14 cellular contexts compared by ENCODE assay signal in the genomic region with DNA sequence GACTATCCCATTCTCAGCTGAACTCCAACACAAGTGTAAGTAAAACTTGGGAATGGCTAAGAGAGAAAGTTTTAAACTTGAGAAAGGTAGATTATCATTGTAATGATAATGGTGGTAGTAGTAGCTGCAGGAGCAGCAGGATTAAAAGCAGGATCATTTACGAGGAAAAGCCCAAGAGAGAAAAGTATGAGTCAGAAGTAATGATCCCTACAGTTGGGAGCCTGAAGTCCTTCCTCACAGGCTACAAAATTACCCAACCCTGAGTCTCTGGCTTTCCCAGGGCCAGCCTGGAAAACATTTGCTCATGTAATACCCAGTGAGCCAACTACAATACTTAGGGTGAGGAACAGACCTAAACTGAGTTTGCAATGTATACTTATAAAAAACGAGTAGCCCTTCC. TPM values are rescaled to one million over a fixed set of nuclear protein-coding genes. Genes with fewer than 3 reads are reported as not detected.
DNase-seq lines count a peak whose midpoint lies in the region; ATAC-seq and TF ChIP-seq lines count a peak whose summit lies in the region.
"Had no signal": no experiment of that assay in that cellular context is flagged by ENCODE, and none has a peak within 500 bp of the region (broad histone marks: within the 10 kb centered on the region; RNA-seq: fewer than 3 reads in every experiment).

No MANE protein-coding gene starts in this region.

- no peak for ATAC-seq in HG02588 (IDR thresholded peaks at IDR 0.05; ENCODE audit: unreplicated experiment)
- ATAC-seq: activated CD4-positive, alpha-beta T cell treated with anti-CD3 and anti-CD28 coated beads for 36 hours had no signal

- peak overlapping the region; percentile 7 for H3K4me2 ChIP-seq in Loucy (ENCODE audit: low read depth, low read length, poor library complexity, severe bottlenecking)
- H3K4me2 ChIP-seq in osteoblast (ENCODE audit: insufficient read depth, low read length): peak overlapping the region; percentile 34

- H3K36me3 ChIP-seq in Loucy (ENCODE audit: insufficient read depth, low read length): peaks cover 38% of the 10 kb centered on the region; the same call in 1 of the 2 replicates
- no peaks in the 10 kb centered on the region for H3K36me3 ChIP-seq in osteoblast (ENCODE audit: insufficient read depth, low read length)
- no peaks in the 10 kb centered on the region for H3K36me3 ChIP-seq in tibial nerve
- H3K36me3 ChIP-seq in tibial artery: no peaks in the 10 kb centered on the region

- TF ChIP-seq EP300 in tibial nerve (IDR thresholded peaks at IDR 0.05): no peak

- WGBS in tibial nerve, 2 donors: 41 to 52% methylated on average over 2 of the region's 2 CpGs

- no peaks in the 10 kb centered on the region for H3K9me3 ChIP-seq in Loucy (ENCODE audit: insufficient read depth, low read depth, low read length)
- no peaks in the 10 kb centered on the region for H3K9me3 ChIP-seq in osteoblast (ENCODE audit: low read depth, low read length)
- no peaks in the 10 kb centered on the region for H3K9me3 ChIP-seq in tibial nerve
- H3K9me3 ChIP-seq in tibial artery: no peaks in the 10 kb centered on the region

- no peak overlapping the region for H3K4me3 ChIP-seq in Loucy (ENCODE audit: low read length, poor library complexity, severe bottlenecking)
- no peak overlapping the region for H3K4me3 ChIP-seq in epithelial cell of proximal tubule (ENCODE audit: low read depth, low read length)
- H3K4me3 ChIP-seq in osteoblast (ENCODE audit: insufficient read depth, low read length): no peak overlapping the region
- H3K4me3 ChIP-seq in tibial nerve: no peak overlapping the region
- H3K4me3 ChIP-seq in tibial artery: no peak overlapping the region

- peak overlapping the region; percentile 73 for H3K27ac ChIP-seq in osteoblast (ENCODE audit: low read depth, low read length)
- H3K27ac ChIP-seq in tibial nerve: no peak overlapping the region
- H3K27ac ChIP-seq in tibial artery: no peak overlapping the region

- H3F3A ChIP-seq in Loucy (ENCODE audit: low read depth): no peaks in the 10 kb centered on the region

- H3K4me1 ChIP-seq in Loucy (ENCODE audit: insufficient read depth, low read length, poor library complexity, severe bottlenecking) (peaks cover 22% of the 10 kb centered on the region), osteoblast (ENCODE audit: insufficient read depth, low read length) (peaks cover 38% of the 10 kb centered on the region), tibial nerve (peaks cover 0 to 39% (median 5%) of the 10 kb centered on the region in 4 donors), tibial artery (peaks cover 0 to 37% (median 24%) of the 10 kb centered on the region in 4 donors)

- no peak for TF ChIP-seq POLR2A in tibial nerve (IDR thresholded peaks at IDR 0.05)

- no peaks in the 10 kb centered on the region for H3K9me2 ChIP-seq in Loucy (replicated peaks; ENCODE audit: low read depth, low read length)

- intact Hi-C loops in tibial artery (cut with DNase I; ENCODE audit: low total_unique reads): no loop called here

- no peak for TF ChIP-seq CTCF in Loucy (conservative IDR thresholded peaks at IDR 0.05; ENCODE audit: low read length)
- TF ChIP-seq CTCF in epithelial cell of proximal tubule (conservative IDR thresholded peaks at IDR 0.05; ENCODE audit: low read depth, low read length): no peak
- no peak for TF ChIP-seq CTCF in osteoblast (IDR thresholded peaks at IDR 0.05; ENCODE audit: extremely low read depth, low read depth, low read length)
- no peak for TF ChIP-seq CTCF in tibial nerve (IDR thresholded peaks at IDR 0.05)
- TF ChIP-seq CTCF in tibial artery (IDR thresholded peaks at IDR 0.05): no peak

- peak; percentile 68 for DNase-seq in AG20443 (ENCODE audit: low spot score)
- peak; percentile 73 for DNase-seq in epithelial cell of proximal tubule (ENCODE audit: low read depth)
- peak; percentile 96 for DNase-seq in osteoblast (ENCODE audit: insufficient read length, low spot score, missing footprints)
- no peak for DNase-seq in nucleus accumbens (lab: John Stamatoyannopoulos, UW)
- DNase-seq in tibial nerve (ENCODE audit: low spot score in 2 of 2): no peak
- DNase-seq in tibial artery: no peak
- DNase-seq: activated CD4-positive, alpha-beta T cell treated with anti-CD3 and anti-CD28 coated beads for 36 hours; activated naive CD4-positive, alpha-beta T cell treated with anti-CD3 and anti-CD28 coated beads, Interleukin-2, amount 10 ng/mL, durations not matched to agents 7 days and 5 days; C1 segment of cervical spinal cord; NCI-H1436; NCI-H446; stimulated activated CD4-positive, alpha-beta T cell treated with anti-CD3 and anti-CD28 coated beads, Interleukin-15, amount 100 ng/mL, for 24 hours had no signal

- no peak overlapping the region for H2AFZ ChIP-seq in Loucy (ENCODE audit: low read length)
- H2AFZ ChIP-seq in osteoblast (ENCODE audit: low read length): no peak overlapping the region

- no peaks in the 10 kb centered on the region for H4K20me1 ChIP-seq in Loucy (ENCODE audit: insufficient read depth, low read length, poor library complexity, severe bottlenecking)
- no peaks in the 10 kb centered on the region for H4K20me1 ChIP-seq in osteoblast (ENCODE audit: insufficient read depth, low read length)

- H3K27me3 ChIP-seq in Loucy (ENCODE audit: insufficient read depth, low read length, poor library complexity, severe bottlenecking): no peaks in the 10 kb centered on the region
- H3K27me3 ChIP-seq in osteoblast (ENCODE audit: insufficient read depth, low read length): no peaks in the 10 kb centered on the region
- peaks cover 0 to 91% of the 10 kb centered on the region in 2 donors for H3K27me3 ChIP-seq in tibial nerve
- H3K27me3 ChIP-seq in tibial artery: peaks cover 0 to 84% of the 10 kb centered on the region in 2 donors

- H3K79me2 ChIP-seq in Loucy (ENCODE audit: insufficient read depth, low read length): peaks cover 77% of the 10 kb centered on the region
- H3K79me2 ChIP-seq in osteoblast (ENCODE audit: insufficient read depth, low read length): peaks cover 43% of the 10 kb centered on the region

- H3K9ac ChIP-seq in Loucy (ENCODE audit: low read depth, low read length, poor library complexity, severe bottlenecking): no peak overlapping the region

RNA-seq across cellular contexts. Expression of gene PRDM8, which starts 4.4 kb away (rescaled TPM):
- total RNA-seq in epithelial cell of proximal tubule (0.51 and 3.7 TPM in 2 replicates), osteoblast (3.6 and 5.0 TPM in 2 replicates), tibial nerve (10 to 100 TPM in 2 of 4 donors, 1 to 10 TPM in 2; 3.5 to 12.6 (median 10.3) TPM)

Comparison
In these comparisons a context has a peak if more than half of its experiments do, and no peak if none do; other contexts are left out.
1. DNase-seq: peak in AG20443 (single experiment), epithelial cell of proximal tubule (single experiment) and osteoblast (single experiment); none in nucleus accumbens (0 of 56), tibial nerve (0 of 2) and tibial artery (0 of 2).